ENCODE assay signal across 8 cellular contexts in genomic region chr5:180090769-180091546, GRCh38. TPM values are rescaled to one million over a fixed set of nuclear protein-coding genes. Genes with fewer than 3 reads are reported as not detected.
DNase-seq lines count a peak whose midpoint lies in the region; ATAC-seq and TF ChIP-seq lines count a peak whose summit lies in the region.

No MANE protein-coding gene starts in this region.

- H3K27me3 ChIP-seq in ascending aorta: no peaks in the 10 kb centered on the region

- H3K27me3 Mint-ChIP-seq in immature natural killer cell (ENCODE audit: low read depth in 3 of 3): peaks cover 20 to 31% (median 30%) of the 10 kb centered on the region in 3 donors
- peaks cover 14 to 16% of the 10 kb centered on the region in 2 donors for H3K27me3 Mint-ChIP-seq in stimulated activated naive B cell treated with anti-CD40 and anti-IgM and Interleukin-4, amounts not matched to agents 10 μg/mL and 1 μg/mL and 100 μg/mL, for 72 hours

- H3K4me3 Mint-ChIP-seq in immature natural killer cell: peak overlapping the region; percentile 62 to 78 (median 63)
- peak overlapping the region; percentile 86 to 89 for H3K4me3 Mint-ChIP-seq in stimulated activated naive B cell treated with anti-CD40 and anti-IgM and Interleukin-4, amounts not matched to agents 10 μg/mL and 1 μg/mL and 100 μg/mL, for 72 hours

- no peaks in the 10 kb centered on the region for H3K4me1 ChIP-seq in ascending aorta

- DNase-seq in activated CD8-positive, alpha-beta memory T cell treated with anti-CD3 and anti-CD28 coated beads for 24 hours: peak; percentile 57
- DNase-seq in activated CD8-positive, alpha-beta memory T cell treated with anti-CD3 and anti-CD28 coated beads, Interleukin-2, amount 50 U/mL, for 4 hours: no peak
- DNase-seq in NCI-H524 treated with DMSO at 0.1 percent for 48 hours (lab: John Stamatoyannopoulos, UW) (peak; percentile 19), ascending aorta (ENCODE audit: low spot score in 2 of 2) (peak in 1 of 2 donors; percentile 46), immature natural killer cell (peak in 1 of 3 donors; percentile 16), NCI-H446 (lab: John Stamatoyannopoulos, UW) (no peak)
- no peak for DNase-seq in stimulated activated naive B cell treated with anti-CD40 and anti-IgM and Interleukin-4, amounts not matched to agents 10 μg/mL and 1 μg/mL and 100 μg/mL, for 72 hours

- no peaks in the 10 kb centered on the region for H3K9me3 ChIP-seq in ascending aorta

- TF ChIP-seq CTCF in ascending aorta (IDR thresholded peaks at IDR 0.05): peak in 1 of 3 experiments; percentile 9

- peak in 1 of 2 donors; percentile 44 for ATAC-seq in stimulated activated naive B cell treated with anti-CD40 and anti-IgM and Interleukin-4, amounts not matched to agents 10 μg/mL and 1 μg/mL and 100 μg/mL, for 72 hours (replicated peaks)
- ATAC-seq in HG03460 (IDR thresholded peaks at IDR 0.05; ENCODE audit: unreplicated experiment): no peak

- H3K36me3 Mint-ChIP-seq in immature natural killer cell: no peaks in the 10 kb centered on the region
- H3K36me3 Mint-ChIP-seq in stimulated activated naive B cell treated with anti-CD40 and anti-IgM and Interleukin-4, amounts not matched to agents 10 μg/mL and 1 μg/mL and 100 μg/mL, for 72 hours: no peaks in the 10 kb centered on the region

- intact Hi-C loops in ascending aorta (cut with DNase I): loop anchor here (1.0 kb wide), 2 partner anchors 20 to 105 kb away; partner anchors contain the start of gene RNF130

- peaks cover 30 to 33% of the 10 kb centered on the region in 2 donors for H3K4me1 Mint-ChIP-seq in immature natural killer cell
- H3K4me1 Mint-ChIP-seq in stimulated activated naive B cell treated with anti-CD40 and anti-IgM and Interleukin-4, amounts not matched to agents 10 μg/mL and 1 μg/mL and 100 μg/mL, for 72 hours: peaks cover 11 to 12% of the 10 kb centered on the region in 2 donors

- H3K27ac Mint-ChIP-seq in immature natural killer cell: no peak overlapping the region
- no peak overlapping the region for H3K27ac Mint-ChIP-seq in stimulated activated naive B cell treated with anti-CD40 and anti-IgM and Interleukin-4, amounts not matched to agents 10 μg/mL and 1 μg/mL and 100 μg/mL, for 72 hours

- no peaks in the 10 kb centered on the region for H3K36me3 ChIP-seq in ascending aorta

- H3K9me3 Mint-ChIP-seq in immature natural killer cell: no peaks in the 10 kb centered on the region
- no peaks in the 10 kb centered on the region for H3K9me3 Mint-ChIP-seq in stimulated activated naive B cell treated with anti-CD40 and anti-IgM and Interleukin-4, amounts not matched to agents 10 μg/mL and 1 μg/mL and 100 μg/mL, for 72 hours

- H3K27ac ChIP-seq in ascending aorta: peak overlapping the region in 1 of 2 donors; percentile 59

- H3K4me3 ChIP-seq in ascending aorta: peak overlapping the region; percentile 56 to 69

RNA-seq across cellular contexts. Expression of gene RNF130, which starts 19.4 kb away (rescaled TPM):
- total RNA-seq in ascending aorta: 86.7 TPM
- polyA plus RNA-seq in immature natural killer cell: 10 to 100 TPM; 24.8 to 42.8 (median 38.2) TPM

Comparison
In these comparisons a context has a peak if more than half of its experiments do, and no peak if none do; other contexts are left out.
1. DNase-seq: peak in activated CD8-positive, alpha-beta memory T cell treated with anti-CD3 and anti-CD28 coated beads for 24 hours (single experiment) and NCI-H524 treated with DMSO at 0.1 percent for 48 hours (single experiment); none in activated CD8-positive, alpha-beta memory T cell treated with anti-CD3 and anti-CD28 coated beads, Interleukin-2, amount 50 U/mL, for 4 hours (single experiment), stimulated activated naive B cell treated with anti-CD40 and anti-IgM and Interleukin-4, amounts not matched to agents 10 μg/mL and 1 μg/mL and 100 μg/mL, for 72 hours (single experiment) and NCI-H446 (0 of 2).